ENCODE assay signal across 8 cellular contexts in the genomic region with DNA sequence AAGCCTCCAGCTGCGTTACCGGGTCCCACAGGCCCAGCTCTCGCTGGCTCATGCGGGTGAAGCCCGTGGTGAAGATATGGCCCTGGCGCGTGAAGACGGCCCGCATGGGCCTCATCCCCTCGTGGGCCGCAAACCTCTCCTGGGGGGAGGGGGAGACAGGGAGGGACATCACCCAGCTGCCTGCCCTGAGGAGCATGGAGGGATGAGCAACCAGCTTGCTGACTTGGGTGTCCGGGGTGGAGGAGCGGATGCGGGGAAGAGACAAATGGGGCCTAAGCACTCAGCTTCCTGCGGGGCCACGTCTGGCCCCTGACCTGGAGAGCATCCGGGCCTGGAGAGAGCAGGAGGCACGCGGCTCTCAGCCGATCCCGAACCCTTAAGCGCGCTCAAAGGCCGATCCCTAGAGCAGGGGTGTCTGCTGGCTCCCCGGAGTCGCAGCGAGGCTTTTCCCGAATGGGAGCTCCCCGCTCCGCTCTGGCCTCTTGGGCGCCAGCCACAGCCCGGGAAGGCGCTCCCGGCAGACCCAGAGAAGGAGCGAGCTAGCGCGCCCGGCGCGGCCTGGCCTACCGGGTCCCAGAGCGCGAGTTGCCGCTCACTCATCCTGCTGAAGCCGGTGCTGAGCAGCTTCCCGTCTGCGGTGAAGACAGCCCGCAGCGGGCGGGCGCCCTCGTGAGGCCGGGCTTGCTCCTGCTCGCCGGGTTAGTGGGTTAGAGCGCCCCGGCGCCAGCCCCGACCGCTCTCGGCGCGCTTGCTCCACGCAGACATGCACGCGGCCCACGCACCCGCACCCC. TPM values are rescaled to one million over a fixed set of nuclear protein-coding genes. Genes with fewer than 3 reads are reported as not detected.
A peak's percentile ranks its signal among the peaks of the same experiment; 100 is the strongest.
DNase-seq lines count a peak whose midpoint lies in the region; ATAC-seq and TF ChIP-seq lines count a peak whose summit lies in the region.

No MANE protein-coding gene starts in this region.

- peak overlapping the region; percentile 51 for H3K4me3 ChIP-seq in GM06990 (replicated peaks; ENCODE audit: low read depth, low read length)
- H3K4me3 ChIP-seq in heart right ventricle: peak overlapping the region in 9 of 10 donors; percentile 11 to 59 (median 39)
- peak overlapping the region; percentile 98 for H3K4me3 ChIP-seq in psoas muscle
- H3K4me3 ChIP-seq in aorta (ENCODE audit: low read length in 2 of 2): no peak overlapping the region

- H3K4me1 ChIP-seq in heart right ventricle (peaks cover 14 to 97% (median 79%) of the 10 kb centered on the region in 9 donors), psoas muscle (peaks cover 66% of the 10 kb centered on the region), aorta (ENCODE audit: control insufficient read depth in 1 of 2, insufficient read depth in 2 of 2, low read length in 2 of 2) (no peaks in the 10 kb centered on the region)

- H3K36me3 Mint-ChIP-seq in activated naive CD8-positive, alpha-beta T cell treated with anti-CD3 and anti-CD28 coated beads, Interleukin-2, amount 50 U/mL, for 24 hours (ENCODE audit: low read depth): no peaks in the 10 kb centered on the region

- 18 to 25% methylated on average over 67 to 68 of the region's 68 CpGs for WGBS in heart right ventricle, 2 donors
- 23 to 39% (median 39%) methylated on average over 52 to 68 of the region's 68 CpGs for WGBS in psoas muscle, 3 donors
- WGBS in aorta, 2 donors: 8% methylated on average over 46 to 68 of the region's 68 CpGs

- intact Hi-C loops in heart right ventricle (cut with DNase I) (loop anchor here in 4 of 10 donors (5.0 to 10.0 kb wide), 4 partner anchors 157 to 317 kb away; a partner anchor contains a TSS), psoas muscle (cut with DNase I) (no loop called here), aorta (cut with DNase I) (no loop called here)

- peak overlapping the region; percentile 80 for H3K4me3 Mint-ChIP-seq in activated naive CD8-positive, alpha-beta T cell treated with anti-CD3 and anti-CD28 coated beads, Interleukin-2, amount 50 U/mL, for 24 hours

- H3K4me1 Mint-ChIP-seq in activated naive CD8-positive, alpha-beta T cell treated with anti-CD3 and anti-CD28 coated beads, Interleukin-2, amount 50 U/mL, for 24 hours: peaks cover 55% of the 10 kb centered on the region

- peak overlapping the region; percentile 83 for H3K27ac Mint-ChIP-seq in activated naive CD8-positive, alpha-beta T cell treated with anti-CD3 and anti-CD28 coated beads, Interleukin-2, amount 50 U/mL, for 24 hours

- no peaks in the 10 kb centered on the region for H3K27me3 Mint-ChIP-seq in activated naive CD8-positive, alpha-beta T cell treated with anti-CD3 and anti-CD28 coated beads, Interleukin-2, amount 50 U/mL, for 24 hours

- peak; percentile 90 for TF ChIP-seq CTCF in GM06990 (IDR thresholded peaks at IDR 0.05; ENCODE audit: insufficient read depth, low read length, poor library complexity, severe bottlenecking)
- peak; percentile 11 to 85 (median 59) for TF ChIP-seq CTCF in heart right ventricle (IDR thresholded peaks at IDR 0.05)
- TF ChIP-seq CTCF in psoas muscle (IDR thresholded peaks at IDR 0.05): peak; percentile 53

- H3K27me3 ChIP-seq in GM06990 (replicated peaks; ENCODE audit: control insufficient read depth, insufficient read depth, low read length) (peaks cover 2% of the 10 kb centered on the region), heart right ventricle (peaks cover 0 to 47% (median 0%) of the 10 kb centered on the region in 7 donors), psoas muscle (ENCODE audit: insufficient read depth in 3 of 3, low read length in 2 of 3) (no peaks in the 10 kb centered on the region), aorta (ENCODE audit: control insufficient read depth in 1 of 2, insufficient read depth in 2 of 2, low read length in 1 of 2) (no peaks in the 10 kb centered on the region)

- DNase-seq in GM06990 (ENCODE audit: extremely low read depth, insufficient read length) (peak; percentile 90), HuH-7.5 (ENCODE audit: low spot score) (peak; percentile 90), SW480 (ENCODE audit: low spot score) (peak; percentile 77), heart right ventricle (peak in 1 of 2 donors; percentile 82), psoas muscle (peak; percentile 74 to 88), aorta (peak; percentile 90 to 92)
- peak; percentile 89 for DNase-seq in activated naive CD8-positive, alpha-beta T cell treated with anti-CD3 and anti-CD28 coated beads, Interleukin-2, amount 50 U/mL, for 24 hours

- H3K36me3 ChIP-seq in GM06990 (ENCODE audit: control insufficient read depth, insufficient read depth, low read length) (no peaks in the 10 kb centered on the region), heart right ventricle (peaks cover 0 to 5% (median 0%) of the 10 kb centered on the region in 9 donors), psoas muscle (ENCODE audit: insufficient read depth in 1 of 2, low read depth in 1 of 2) (peaks cover 0 to 22% of the 10 kb centered on the region in 2 donors), aorta (ENCODE audit: control insufficient read depth in 1 of 2, insufficient read depth in 2 of 2, low read length in 1 of 2) (no peaks in the 10 kb centered on the region)

- H3K27ac ChIP-seq in heart right ventricle (peak overlapping the region in 4 of 10 donors; percentile 4 to 89 (median 76)), psoas muscle (peak overlapping the region; percentile 99), aorta (ENCODE audit: low read depth in 1 of 2, low read length in 2 of 2) (no peak overlapping the region)

- H3K9me3 ChIP-seq in heart right ventricle (no peaks in the 10 kb centered on the region), psoas muscle (no peaks in the 10 kb centered on the region), aorta (ENCODE audit: control insufficient read depth, low read length) (no peaks in the 10 kb centered on the region)

- peak; percentile 45 for ATAC-seq in activated naive CD8-positive, alpha-beta T cell treated with anti-CD3 and anti-CD28 coated beads, Interleukin-2, amount 50 U/mL, for 24 hours
- peak in 5 of 8 donors; percentile 4 to 27 (median 5) for ATAC-seq in heart right ventricle
- no peak for ATAC-seq in psoas muscle
- ATAC-seq in aorta (ENCODE audit: low FRiP score): peak; percentile 23
- ATAC-seq in HG02610 (IDR thresholded peaks at IDR 0.05; ENCODE audit: unreplicated experiment): no peak

- no peaks in the 10 kb centered on the region for H3K9me3 Mint-ChIP-seq in activated naive CD8-positive, alpha-beta T cell treated with anti-CD3 and anti-CD28 coated beads, Interleukin-2, amount 50 U/mL, for 24 hours

RNA-seq across cellular contexts. Expression of a gene that starts 5.0 kb away (rescaled TPM):
- 100 to 1,000 TPM in 4 of 10 donors, 10 to 100 TPM in 6; 72.0 to 110 (median 90.9) TPM for total RNA-seq in heart right ventricle
- polyA plus RNA-seq in heart right ventricle: 100 to 1,000 TPM in 1 of 2 donors, 10 to 100 TPM in 1; 53.2 to 262 TPM
- total RNA-seq in psoas muscle: 100 to 1,000 TPM; 478 to 710 (median 557) TPM
- polyA plus RNA-seq in psoas muscle: 100 to 1,000 TPM; 182 to 495 (median 236) TPM
- 10 to 100 TPM in 1 of 2 donors, 1 to 10 TPM in 1; 9.9 to 12.3 TPM for total RNA-seq in aorta
- 10 to 100 TPM in 1 of 2 donors, 1 to 10 TPM in 1; 2.9 to 51.6 TPM for polyA plus RNA-seq in aorta

RNA-seq across cellular contexts. Expression of a gene that starts 24.7 kb away (rescaled TPM):
- total RNA-seq in heart right ventricle (1 to 10 TPM; 2.5 to 9.1 (median 5.5) TPM), psoas muscle (10 to 100 TPM in 1 of 4 donors, 1 to 10 TPM in 3; 6.4 to 14.8 (median 6.8) TPM), aorta (10 to 100 TPM in 1 of 2 donors, 1 to 10 TPM in 1; 5.7 to 19.7 TPM)
- polyA plus RNA-seq in heart right ventricle (1 to 10 TPM; 6.2 to 9.7 TPM), psoas muscle (10 to 100 TPM in 1 of 3 donors, 1 to 10 TPM in 2; 5.4 to 10.7 (median 9.7) TPM), aorta (10 to 100 TPM in 1 of 2 donors, under 1 TPM in 1; 0.88 to 10.1 TPM)

RNA-seq across cellular contexts. Expression of a gene that starts 28.2 kb away (rescaled TPM):
- total RNA-seq in heart right ventricle (10 to 100 TPM; 20.6 to 34.7 (median 28.1) TPM), psoas muscle (10 to 100 TPM; 26.4 to 39.4 (median 31.5) TPM), aorta (10 to 100 TPM; 38.5 to 47.0 TPM)
- polyA plus RNA-seq in heart right ventricle (10 to 100 TPM; 31.6 to 35.4 TPM), psoas muscle (10 to 100 TPM; 24.3 to 46.0 (median 35.2) TPM), aorta (10 to 100 TPM in 1 of 2 donors, 1 to 10 TPM in 1; 8.1 to 27.6 TPM)

RNA-seq across cellular contexts. Expression of a gene that starts 49.2 kb away (rescaled TPM):
- total RNA-seq in heart right ventricle (10 to 100 TPM; 24.0 to 41.6 (median 30.2) TPM), psoas muscle (10 to 100 TPM; 13.3 to 20.9 (median 17.7) TPM), aorta (10 to 100 TPM; 31.7 to 34.4 TPM)
- polyA plus RNA-seq in heart right ventricle (100 to 1,000 TPM in 1 of 2 donors, 10 to 100 TPM in 1; 92.8 to 106 TPM), psoas muscle (10 to 100 TPM; 30.6 to 46.1 (median 42.6) TPM), aorta (100 to 1,000 TPM in 1 of 2 donors, 10 to 100 TPM in 1; 18.4 to 122 TPM)

RNA-seq across cellular contexts. Expression of a gene that starts 50.8 kb away (rescaled TPM):
- 1 to 10 TPM; 4.4 to 9.0 (median 5.6) TPM for total RNA-seq in heart right ventricle
- 1 to 10 TPM; 3.5 to 5.7 TPM for polyA plus RNA-seq in heart right ventricle
- total RNA-seq in psoas muscle: 1 to 10 TPM; 2.3 to 2.8 (median 2.5) TPM
- polyA plus RNA-seq in psoas muscle: 1 to 10 TPM; 1.6 to 7.9 (median 3.1) TPM
- 1 to 10 TPM; 6.2 to 9.8 TPM for total RNA-seq in aorta
- polyA plus RNA-seq in aorta: 1 to 10 TPM; 2.8 to 3.0 TPM

Comparison
In these comparisons a context has a peak if more than half of its experiments do, and no peak if none do; other contexts are left out.
1. H3K4me3 ChIP-seq: peak in GM06990 (single experiment), heart right ventricle (9 of 10) and psoas muscle (single experiment); none in aorta (0 of 2).
2. ATAC-seq: peak in activated naive CD8-positive, alpha-beta T cell treated with anti-CD3 and anti-CD28 coated beads, Interleukin-2, amount 50 U/mL, for 24 hours (single experiment), heart right ventricle (5 of 8) and aorta (single experiment); none in psoas muscle (0 of 4) and HG02610 (single experiment).
3. RNA of a gene that starts 5.0 kb away (total RNA-seq): 478 to 710 TPM in psoas muscle and 72.0 to 110 TPM in heart right ventricle; 9.9 to 12.3 TPM in aorta; every median in the first group is over 4 times any median in the second.
4. Peak in every context shown above with its lines, with median percentiles within 50 percentile points of each other: CTCF ChIP-seq.